ENCODE assay signal across 20 cellular contexts in genomic region chr2:151649966-151650365, GRCh38.
"Had no signal": no experiment of that assay in that cellular context is flagged by ENCODE, and none has a peak within 500 bp of the region (broad histone marks: within the 10 kb centered on the region; RNA-seq: fewer than 3 reads in every experiment).

No MANE protein-coding gene starts in this region.

- H3K9me3 ChIP-seq: ovary, right lobe of liver, transverse colon had no signal

- H3K27me3 ChIP-seq: esophagus muscularis mucosa, gastroesophageal sphincter, neural progenitor cell, ovary, right lobe of liver, transverse colon had no signal

- ATAC-seq: effector memory CD8-positive, alpha-beta T cell; gastroesophageal sphincter; left colon; natural killer cell; right lobe of liver; stimulated activated naive B cell treated with anti-CD40 and anti-IgM and Interleukin-4, amounts not matched to agents 10 μg/mL and 1 μg/mL and 100 μg/mL, for 72 hours; stimulated activated naive CD8-positive, alpha-beta T cell treated with anti-CD3 and anti-CD28 coated beads, Interleukin-15, amount 100 ng/mL, for 72 hours had no signal

- H3K27ac ChIP-seq: epithelial cell of prostate, esophagus muscularis mucosa, gastroesophageal sphincter, neural progenitor cell, ovary, right lobe of liver, skin epidermis, thoracic aorta, transverse colon had no signal

- DNase-seq: effector memory CD8-positive, alpha-beta T cell; glutamatergic neuron; kidney; left colon; mammary epithelial cell; natural killer cell; nucleus accumbens; ovary; right lobe of liver; stimulated activated CD4-positive, alpha-beta T cell treated with anti-CD3 and anti-CD28 coated beads, Interleukin-2, amount 100 ng/mL, for 24 hours; stimulated activated CD4-positive, alpha-beta T cell treated with anti-CD3 and anti-CD28 coated beads, Interleukin-4, amount 100 ng/mL, for 4 hours; stimulated activated naive B cell treated with anti-CD40 and anti-IgM and Interleukin-4, amounts not matched to agents 10 μg/mL and 1 μg/mL and 100 μg/mL, for 72 hours; stimulated activated naive CD8-positive, alpha-beta T cell treated with anti-CD3 and anti-CD28 coated beads, Interleukin-15, amount 100 ng/mL, for 72 hours; transverse colon had no signal

- H3K4me1 ChIP-seq: esophagus muscularis mucosa, gastroesophageal sphincter, neural progenitor cell, right lobe of liver, transverse colon had no signal

- H3K4me3 ChIP-seq: esophagus muscularis mucosa, gastroesophageal sphincter, neural progenitor cell, ovary, right lobe of liver, skin epidermis, thoracic aorta, transverse colon had no signal

- H3K36me3 ChIP-seq: esophagus muscularis mucosa, gastroesophageal sphincter, neural progenitor cell, ovary, right lobe of liver, thoracic aorta, transverse colon had no signal
